Comparison of ENCODE assay signal across 19 cellular contexts in the genomic region with DNA sequence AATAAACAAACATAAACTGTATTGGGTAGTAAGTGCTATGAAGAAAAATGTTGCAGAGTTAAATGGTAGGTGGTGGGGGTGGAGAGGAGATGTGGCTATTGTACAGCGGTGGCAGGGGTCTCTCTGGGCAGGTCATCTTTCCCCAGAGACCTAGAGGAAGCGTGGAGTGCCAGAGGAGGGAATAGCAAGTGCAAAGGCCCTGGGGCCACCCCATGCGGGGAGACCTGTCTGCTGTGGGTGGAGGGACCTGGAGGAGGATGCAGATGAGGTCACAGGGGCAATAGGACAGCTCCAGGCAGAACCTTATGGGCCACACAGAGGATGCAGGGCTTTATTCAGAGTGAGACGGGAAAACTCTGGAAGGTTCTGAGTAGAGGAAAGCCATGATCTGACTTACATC. TPM values are rescaled to one million over a fixed set of nuclear protein-coding genes. Genes with fewer than 3 reads are reported as not detected.
A peak's percentile ranks its signal among the peaks of the same experiment; 100 is the strongest.
DNase-seq lines count a peak whose midpoint lies in the region; ATAC-seq and TF ChIP-seq lines count a peak whose summit lies in the region.
"Had no signal": no experiment of that assay in that cellular context is flagged by ENCODE, and none has a peak within 500 bp of the region (broad histone marks: within the 10 kb centered on the region; RNA-seq: fewer than 3 reads in every experiment).

No MANE protein-coding gene starts in this region.

- ATAC-seq in Right ventricle myocardium superior (ENCODE audit: poor library complexity) = no peak
- ATAC-seq in central memory CD8-positive, alpha-beta T cell (replicated peaks; ENCODE audit: extremely low read depth, poor library complexity, severe bottlenecking) = no peak

- TF ChIP-seq CTCF in cardiac muscle cell (IDR thresholded peaks at IDR 0.05; ENCODE audit: low read depth, low read length) (no peak), mesothelial cell of epicardium (IDR thresholded peaks at IDR 0.05; ENCODE audit: unreplicated experiment) (no peak), vagina (IDR thresholded peaks at IDR 0.05) (no peak)

- H3K9me3 Mint-ChIP-seq in central memory CD8-positive, alpha-beta T cell = no peaks in the 10 kb centered on the region
- H3K9me3 Mint-ChIP-seq in mesothelial cell of epicardium = no peaks in the 10 kb centered on the region
- H3K9me3 Mint-ChIP-seq: HFFc6; T-helper 1 cell treated with Interleukin-12 subunit alpha and Interleukin-12 subunit beta and Interleukin-4 antibody, amounts not matched to agents 30 μg/mL and 1 μg/mL, for 36 hours had no signal

- peak overlapping the region; percentile 25 for H3K27ac ChIP-seq in cardiac muscle cell
- peak overlapping the region; percentile 55 for H3K27ac ChIP-seq in vagina
- H3K27ac ChIP-seq: left ventricle myocardium inferior had no signal

- no peak overlapping the region for H3K4me3 Mint-ChIP-seq in central memory CD8-positive, alpha-beta T cell
- no peak overlapping the region for H3K4me3 Mint-ChIP-seq in mesothelial cell of epicardium
- H3K4me3 Mint-ChIP-seq: HFFc6; T-helper 1 cell treated with Interleukin-12 subunit alpha and Interleukin-12 subunit beta and Interleukin-4 antibody, amounts not matched to agents 30 μg/mL and 1 μg/mL, for 36 hours had no signal

- no peak for DNase-seq in cardiac muscle cell (ENCODE audit: low read depth in 1 of 2, low spot score in 1 of 2)
- DNase-seq in Right ventricle myocardium superior = no peak
- no peak for DNase-seq in central memory CD8-positive, alpha-beta T cell (ENCODE audit: low spot score in 2 of 2)
- no peak for DNase-seq in mesothelial cell of epicardium (ENCODE audit: low spot score in 2 of 2, unreplicated experiment in 2 of 2)
- DNase-seq in vagina (ENCODE audit: extremely low spot score in 2 of 2) = no peak
- DNase-seq in NCI-H446 treated with DMSO at 0.1 percent for 48 hours (lab: John Stamatoyannopoulos, UW) = no peak
- no peak for DNase-seq in DMS 273 (lab: John Stamatoyannopoulos, UW; ENCODE audit: unreplicated experiment)
- DNase-seq in stimulated activated naive CD4-positive, alpha-beta T cell treated with Interleukin-2 at 50 U/mL for 16 hours (lab: John Stamatoyannopoulos, UW) = no peak
- DNase-seq: anterior cingulate cortex, HFFc6, left ventricle myocardium inferior, NCI-H1048, NCI-H1930, NCI-H2227 treated with DMSO at 0.1 percent for 48 hours, OCI-M1, right cardiac atrium, SHP77 treated with DMSO at 0.1 percent for 48 hours, uterus had no signal

- H3K36me3 Mint-ChIP-seq in central memory CD8-positive, alpha-beta T cell (ENCODE audit: insufficient read depth) = no peaks in the 10 kb centered on the region
- no peaks in the 10 kb centered on the region for H3K36me3 Mint-ChIP-seq in mesothelial cell of epicardium

- no peak for TF ChIP-seq POLR2A in vagina (IDR thresholded peaks at IDR 0.05)

- peaks cover 15% of the 10 kb centered on the region for H3K4me1 ChIP-seq in cardiac muscle cell (ENCODE audit: low read depth)
- H3K4me1 ChIP-seq in vagina = peaks cover 45% of the 10 kb centered on the region

- no peaks in the 10 kb centered on the region for H3K27me3 Mint-ChIP-seq in central memory CD8-positive, alpha-beta T cell
- H3K27me3 Mint-ChIP-seq in mesothelial cell of epicardium (ENCODE audit: low read depth) = no peaks in the 10 kb centered on the region

- H3K27me3 ChIP-seq in cardiac muscle cell (no peaks in the 10 kb centered on the region), vagina (no peaks in the 10 kb centered on the region)
- H3K27me3 ChIP-seq: uterus had no signal

- H3K4me3 ChIP-seq in cardiac muscle cell = no peak overlapping the region
- no peak overlapping the region for H3K4me3 ChIP-seq in vagina
- H3K4me3 ChIP-seq: left ventricle myocardium inferior, uterus had no signal

- H3K27ac Mint-ChIP-seq in central memory CD8-positive, alpha-beta T cell (ENCODE audit: low read depth) = peak overlapping the region; percentile 89
- H3K27ac Mint-ChIP-seq in mesothelial cell of epicardium = peak overlapping the region; percentile 72
- H3K27ac Mint-ChIP-seq: T-helper 1 cell treated with Interleukin-12 subunit alpha and Interleukin-12 subunit beta and Interleukin-4 antibody, amounts not matched to agents 30 μg/mL and 1 μg/mL, for 36 hours had no signal

- H3K4me1 Mint-ChIP-seq in central memory CD8-positive, alpha-beta T cell = peaks cover 29% of the 10 kb centered on the region
- peaks cover 27% of the 10 kb centered on the region for H3K4me1 Mint-ChIP-seq in mesothelial cell of epicardium

- H3K36me3 ChIP-seq in cardiac muscle cell = no peaks in the 10 kb centered on the region
- H3K36me3 ChIP-seq in vagina = no peaks in the 10 kb centered on the region
- H3K36me3 ChIP-seq: left ventricle myocardium inferior, uterus had no signal

- intact Hi-C loops in Right ventricle myocardium superior (cut with DNase I) = no loop called here
- intact Hi-C loops in vagina (cut with DNase I) = no loop called here

- H3K9me3 ChIP-seq in cardiac muscle cell (ENCODE audit: low read depth) (no peaks in the 10 kb centered on the region), vagina (no peaks in the 10 kb centered on the region)
- H3K9me3 ChIP-seq: left ventricle myocardium inferior, uterus had no signal

RNA-seq across cellular contexts. Expression of gene DLG5, which starts 47.5 kb away (rescaled TPM):
- total RNA-seq in cardiac muscle cell (45.7 and 64.4 TPM in 2 replicates), Right ventricle myocardium superior (8.8 TPM), mesothelial cell of epicardium (79.8 to 82.2 TPM (median 80.2 TPM) in 3 replicates), vagina (57.5 TPM)
- polyA plus RNA-seq in cardiac muscle cell = 20.3 and 24.7 TPM in 2 replicates
